In the genomic region with DNA sequence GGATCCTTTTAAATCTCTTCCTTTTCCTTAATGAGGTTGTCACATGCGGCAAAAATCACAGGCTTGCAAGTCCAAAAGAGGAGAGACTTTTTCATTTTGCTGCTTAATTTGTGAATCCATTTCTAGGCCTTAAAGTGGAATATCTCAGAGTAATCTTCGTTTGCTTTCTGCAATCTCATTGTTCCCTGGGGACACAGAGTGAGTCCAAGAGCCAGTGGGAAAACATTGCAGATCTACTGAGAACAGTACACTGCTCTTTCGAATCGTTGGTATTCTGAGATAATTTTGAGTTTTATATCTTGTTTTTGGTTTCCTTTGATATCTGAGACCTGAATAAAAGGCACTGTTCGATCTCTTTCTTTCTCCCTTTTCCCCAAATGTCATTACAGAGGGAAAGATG, we compare ENCODE assay signal across 14 cellular contexts.
DNase-seq lines count a peak whose midpoint lies in the region; ATAC-seq, FAIRE-seq and TF ChIP-seq lines count a peak whose summit lies in the region.
"Had no signal": no experiment of that assay in that cellular context is flagged by ENCODE, and none has a peak within 500 bp of the region (broad histone marks: within the 10 kb centered on the region; RNA-seq: fewer than 3 reads in every experiment).

No MANE protein-coding gene starts in this region.

- TF ChIP-seq CTCF in liver (IDR thresholded peaks at IDR 0.05; ENCODE audit: low read depth, low read length, missing input control) (no peak), HepG2 (CRISPR knock-in tag; IDR thresholded peaks at IDR 0.05) (no peak), pancreas (IDR thresholded peaks at IDR 0.05) (no peak)

- TF ChIP-seq POLR2A in HepG2 (IDR thresholded peaks at IDR 0.05; ENCODE audit: insufficient read depth in 1 of 2, low read depth in 2 of 2, low read length in 2 of 2), result no peak

- TF ChIP-seq EP300 in HepG2 (IDR thresholded peaks at IDR 0.05; ENCODE audit: low read depth in 2 of 2, low read length in 2 of 2) (no peak), HepG2 (CRISPR knock-in tag; IDR thresholded peaks at IDR 0.05; ENCODE audit: borderline replicate concordance) (no peak)

- no peaks in the 10 kb centered on the region for H3K9me3 ChIP-seq in liver (ENCODE audit: control insufficient read depth in 4 of 4, low read length in 3 of 4)
- H3K9me3 ChIP-seq in HepG2 (ENCODE audit: low read length), result no peaks in the 10 kb centered on the region
- H3K9me3 ChIP-seq in pancreas, result no peaks in the 10 kb centered on the region

- H3K4me3 ChIP-seq in liver (ENCODE audit: low read depth in 1 of 3, low read length in 3 of 3) (no peak overlapping the region), HepG2 (replicated peaks in 1 of 3; ENCODE audit: insufficient read depth in 1 of 3, low read depth in 2 of 3, low read length in 3 of 3) (no peak overlapping the region), pancreas (no peak overlapping the region)

- no peak for FAIRE-seq in HepG2 (lab: Jason Lieb, UNC)
- no peak for FAIRE-seq in pancreas (lab: Jason Lieb, UNC)
- FAIRE-seq: A204.1 had no signal

- DNase-seq in HepG2 (ENCODE audit: low spot score) (no peak), Right ventricle myocardium superior (no peak), pancreas (no peak), DMS153 treated with DMSO at 0.1 percent for 48 hours (lab: John Stamatoyannopoulos, UW; ENCODE audit: unreplicated experiment) (no peak), SKM-1 (lab: John Stamatoyannopoulos, UW; ENCODE audit: unreplicated experiment) (no peak), NCI-H748 treated with DMSO at 0.1 percent for 48 hours (lab: John Stamatoyannopoulos, UW) (no peak)
- DNase-seq: GF-D8; KG1; naive thymus-derived CD8-positive, alpha-beta T cell; T1000 had no signal

- in situ Hi-C loops in HepG2 (cut with HindIII; ENCODE audit: extremely low pct_ligation_motif_present, low pct_unique_long_range_greater_than_20kb), result no loop called here

- H3K36me3 ChIP-seq in liver (ENCODE audit: control insufficient read depth in 4 of 4, insufficient read depth in 3 of 4, low read depth in 1 of 4, low read length in 3 of 4) (no peaks in the 10 kb centered on the region), HepG2 (replicated peaks in 1 of 2; ENCODE audit: control insufficient read depth in 1 of 2, insufficient read depth in 2 of 2, low read length in 2 of 2) (no peaks in the 10 kb centered on the region), pancreas (no peaks in the 10 kb centered on the region)

- ATAC-seq in HepG2 (no peak; the same call in 2 of the 3 replicates), Right ventricle myocardium superior (ENCODE audit: poor library complexity) (peak; percentile 84), pancreas (peak in 3 of 4 donors; percentile 38 to 48 (median 39)), HG03135 (IDR thresholded peaks at IDR 0.05; ENCODE audit: unreplicated experiment) (no peak)
- ATAC-seq: naive thymus-derived CD8-positive, alpha-beta T cell had no signal

- no peaks in the 10 kb centered on the region for H4K20me1 ChIP-seq in HepG2 (ENCODE audit: insufficient read depth, low read length)

- no peak overlapping the region for H2AFZ ChIP-seq in HepG2 (ENCODE audit: low read length)

- BruUV-seq in HepG2 (replicated peaks; lab: Mats Ljungman, UMichigan), result no TSS peak

- H3K27me3 ChIP-seq in liver (ENCODE audit: control insufficient read depth in 4 of 4, insufficient read depth in 4 of 4, low read length in 3 of 4), result no peaks in the 10 kb centered on the region
- H3K27me3 ChIP-seq in HepG2 (ENCODE audit: control insufficient read depth in 1 of 2, insufficient read depth in 2 of 2, low read length in 2 of 2), result no peaks in the 10 kb centered on the region
- H3K27me3 ChIP-seq in pancreas, result no peaks in the 10 kb centered on the region

- no peak overlapping the region for H3K9ac ChIP-seq in liver (ENCODE audit: low read depth in 1 of 2, low read length in 2 of 2)
- no peak overlapping the region for H3K9ac ChIP-seq in HepG2 (ENCODE audit: insufficient read depth, low read depth, low read length)

- CTCF ChIA-PET in HepG2 (lab: Yijun Ruan, JAX; ENCODE audit: low intra/inter-chr PET ratio, low total read pairs), result no interaction called here

- H3K27ac ChIP-seq in liver (ENCODE audit: low read depth in 1 of 2, low read length in 2 of 2) (peak overlapping the region; percentile 14 to 36), HepG2 (ENCODE audit: extremely low read length, insufficient read depth, low read length) (no peak overlapping the region), pancreas (no peak overlapping the region)
- H3K27ac ChIP-seq: epithelial cell of prostate had no signal

- H3K79me2 ChIP-seq in HepG2 (ENCODE audit: insufficient read depth, low read length), result no peaks in the 10 kb centered on the region

- POLR2A ChIA-PET in HepG2 (lab: Yijun Ruan, JAX), result no interaction called here

- TF ChIP-seq RAD21 in liver (IDR thresholded peaks at IDR 0.05) (no peak), HepG2 (CRISPR knock-in tag; IDR thresholded peaks at IDR 0.05) (no peak)

- intact Hi-C loops in HepG2 (cut with micrococcal nuclease; ENCODE audit: unreplicated experiment), result no loop called here
- intact Hi-C loops in Right ventricle myocardium superior (cut with DNase I), result no loop called here
- intact Hi-C loops in pancreas (cut with DNase I), result no loop called here

- no peak overlapping the region for H3K4me2 ChIP-seq in HepG2 (ENCODE audit: low read depth, low read length)

- 60% methylated on average over 5 of the region's 5 CpGs for WGBS in liver
- WGBS in HepG2 (ENCODE audit: low lambda C conversion rate), result 14% methylated on average over 5 of the region's 5 CpGs
- 40 to 44% methylated on average over 5 of the region's 5 CpGs for WGBS in pancreas, 2 donors

- H3K4me1 ChIP-seq in liver (ENCODE audit: control insufficient read depth in 4 of 4, insufficient read depth in 4 of 4, low read length in 3 of 4), result peaks cover 0 to 15% (median 4%) of the 10 kb centered on the region in 4 donors
- no peaks in the 10 kb centered on the region for H3K4me1 ChIP-seq in HepG2 (ENCODE audit: insufficient read depth, low read length)
- H3K4me1 ChIP-seq in pancreas, result peaks cover 5 to 10% (median 7%) of the 10 kb centered on the region in 3 donors

TF ChIP-seq in liver, 16 proteins besides CTCF, POLR2A, EP300 and RAD21:
- TF ChIP-seq RXRA (IDR thresholded peaks at IDR 0.05) (no peak), HNF4G (IDR thresholded peaks at IDR 0.05) (no peak), SP1 (IDR thresholded peaks at IDR 0.05) (no peak), TAF1 (conservative IDR thresholded peaks at IDR 0.05) (no peak), HNF4A (conservative IDR thresholded peaks at IDR 0.05) (no peak), EGR1 (IDR thresholded peaks at IDR 0.05; ENCODE audit: low read depth in 2 of 2) (no peak)

TF ChIP-seq in HepG2, 621 proteins besides CTCF, POLR2A, EP300 and RAD21 (continues in another document):
- TF ChIP-seq NR2F1 (CRISPR knock-in tag; IDR thresholded peaks at IDR 0.05), result no peak
- no peak for TF ChIP-seq IRF2 (CRISPR knock-in tag; IDR thresholded peaks at IDR 0.05)
- TF ChIP-seq, protein P1, sequence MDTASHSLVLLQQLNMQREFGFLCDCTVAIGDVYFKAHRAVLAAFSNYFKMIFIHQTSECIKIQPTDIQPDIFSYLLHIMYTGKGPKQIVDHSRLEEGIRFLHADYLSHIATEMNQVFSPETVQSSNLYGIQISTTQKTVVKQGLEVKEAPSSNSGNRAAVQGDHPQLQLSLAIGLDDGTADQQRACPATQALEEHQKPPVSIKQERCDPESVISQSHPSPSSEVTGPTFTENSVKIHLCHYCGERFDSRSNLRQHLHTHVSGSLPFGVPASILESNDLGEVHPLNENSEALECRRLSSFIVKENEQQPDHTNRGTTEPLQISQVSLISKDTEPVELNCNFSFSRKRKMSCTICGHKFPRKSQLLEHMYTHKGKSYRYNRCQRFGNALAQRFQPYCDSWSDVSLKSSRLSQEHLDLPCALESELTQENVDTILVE (CRISPR knock-in tag; IDR thresholded peaks at IDR 0.05), result no peak
- no peak for TF ChIP-seq ZSCAN31 (CRISPR knock-in tag; IDR thresholded peaks at IDR 0.05; ENCODE audit: low read depth)
- TF ChIP-seq TP53 (CRISPR knock-in tag; conservative IDR thresholded peaks at IDR 0.05), result no peak
- TF ChIP-seq ZNF703 (CRISPR knock-in tag; IDR thresholded peaks at IDR 0.05; ENCODE audit: borderline replicate concordance), result no peak
- TF ChIP-seq, protein P2, sequence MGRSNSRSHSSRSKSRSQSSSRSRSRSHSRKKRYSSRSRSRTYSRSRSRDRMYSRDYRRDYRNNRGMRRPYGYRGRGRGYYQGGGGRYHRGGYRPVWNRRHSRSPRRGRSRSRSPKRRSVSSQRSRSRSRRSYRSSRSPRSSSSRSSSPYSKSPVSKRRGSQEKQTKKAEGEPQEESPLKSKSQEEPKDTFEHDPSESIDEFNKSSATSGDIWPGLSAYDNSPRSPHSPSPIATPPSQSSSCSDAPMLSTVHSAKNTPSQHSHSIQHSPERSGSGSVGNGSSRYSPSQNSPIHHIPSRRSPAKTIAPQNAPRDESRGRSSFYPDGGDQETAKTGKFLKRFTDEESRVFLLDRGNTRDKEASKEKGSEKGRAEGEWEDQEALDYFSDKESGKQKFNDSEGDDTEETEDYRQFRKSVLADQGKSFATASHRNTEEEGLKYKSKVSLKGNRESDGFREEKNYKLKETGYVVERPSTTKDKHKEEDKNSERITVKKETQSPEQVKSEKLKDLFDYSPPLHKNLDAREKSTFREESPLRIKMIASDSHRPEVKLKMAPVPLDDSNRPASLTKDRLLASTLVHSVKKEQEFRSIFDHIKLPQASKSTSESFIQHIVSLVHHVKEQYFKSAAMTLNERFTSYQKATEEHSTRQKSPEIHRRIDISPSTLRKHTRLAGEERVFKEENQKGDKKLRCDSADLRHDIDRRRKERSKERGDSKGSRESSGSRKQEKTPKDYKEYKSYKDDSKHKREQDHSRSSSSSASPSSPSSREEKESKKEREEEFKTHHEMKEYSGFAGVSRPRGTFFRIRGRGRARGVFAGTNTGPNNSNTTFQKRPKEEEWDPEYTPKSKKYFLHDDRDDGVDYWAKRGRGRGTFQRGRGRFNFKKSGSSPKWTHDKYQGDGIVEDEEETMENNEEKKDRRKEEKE (IDR thresholded peaks at IDR 0.05), result no peak
- no peak for TF ChIP-seq ZFY (CRISPR knock-in tag; IDR thresholded peaks at IDR 0.05)
- TF ChIP-seq BRCA1 (CRISPR knock-in tag; IDR thresholded peaks at IDR 0.05), result no peak
- TF ChIP-seq TBX3 (IDR thresholded peaks at IDR 0.05; ENCODE audit: borderline replicate concordance), result no peak
- TF ChIP-seq ZNF570 (CRISPR knock-in tag; IDR thresholded peaks at IDR 0.05; ENCODE audit: borderline replicate concordance), result no peak
- TF ChIP-seq NFE2L1 (CRISPR knock-in tag; IDR thresholded peaks at IDR 0.05; ENCODE audit: borderline replicate concordance), result no peak
- TF ChIP-seq NR2F6 (IDR thresholded peaks at IDR 0.05), result no peak
- TF ChIP-seq NR2F6 (CRISPR knock-in tag; IDR thresholded peaks at IDR 0.05), result no peak
- TF ChIP-seq HNRNPUL1 (IDR thresholded peaks at IDR 0.05; ENCODE audit: low read depth, low read length), result no peak
- no peak for TF ChIP-seq DNMT1 (CRISPR knock-in tag; IDR thresholded peaks at IDR 0.05)
- no peak for TF ChIP-seq ZFP62 (CRISPR knock-in tag; IDR thresholded peaks at IDR 0.05)
- TF ChIP-seq SALL2 (CRISPR knock-in tag; IDR thresholded peaks at IDR 0.05), result no peak

Comparison
In these comparisons a context has a peak if more than half of its experiments do, and no peak if none do; other contexts are left out.
1. H3K27ac ChIP-seq: peak in liver (2 of 2); none in HepG2 (single experiment) and pancreas (0 of 4).
2. ATAC-seq: peak in Right ventricle myocardium superior (single experiment) and pancreas (3 of 4); none in HepG2 (single experiment) and HG03135 (single experiment).